In the genomic region with DNA sequence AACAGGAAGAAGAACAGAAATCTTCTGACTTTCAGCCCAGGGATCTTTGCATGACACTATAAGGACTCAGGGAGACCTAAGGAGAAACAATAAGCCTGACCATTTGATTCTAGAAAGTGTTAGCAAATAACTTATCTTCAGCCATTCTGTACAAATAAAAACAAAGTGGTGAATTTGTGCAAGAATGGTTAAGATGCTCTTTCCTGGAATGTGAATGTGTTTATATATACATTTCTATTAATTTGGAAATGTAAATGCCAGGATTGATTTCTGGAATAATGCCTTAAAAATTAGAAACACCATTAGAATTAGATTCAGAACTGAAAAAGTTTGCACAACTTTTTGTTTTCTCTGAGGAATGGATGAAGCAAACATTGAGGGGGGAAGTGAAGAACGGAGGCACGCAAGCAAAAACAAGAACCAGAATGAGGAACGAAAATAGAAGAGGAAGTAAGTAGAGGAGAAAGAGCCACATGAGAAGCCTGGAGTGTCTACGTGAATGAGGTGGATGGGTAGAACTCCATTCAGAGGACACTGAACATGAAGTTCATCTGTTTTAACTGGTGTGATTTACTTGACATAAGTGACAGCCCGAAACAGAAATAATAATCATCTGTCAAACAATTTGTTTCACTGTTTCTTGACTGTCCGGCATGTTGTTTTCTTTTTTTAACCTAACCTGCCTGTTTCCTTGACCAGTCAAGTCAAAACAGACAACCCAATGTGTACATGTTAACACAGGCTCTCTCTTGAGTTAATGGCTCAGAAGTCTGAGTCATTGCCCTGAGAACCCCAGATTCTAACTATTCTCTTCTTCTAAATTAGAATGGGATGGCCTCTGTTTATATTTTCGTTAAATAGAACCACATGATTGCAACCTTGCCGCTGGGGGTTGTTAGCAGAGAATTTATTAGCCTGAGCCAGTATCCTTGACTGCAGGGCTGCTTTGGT, we compare ENCODE assay signal across 8 cellular contexts.
DNase-seq lines count a peak whose midpoint lies in the region; ATAC-seq and TF ChIP-seq lines count a peak whose summit lies in the region.

No MANE protein-coding gene starts in this region.

- no peak overlapping the region for H3K9ac ChIP-seq in MM.1S (ENCODE audit: low read length)

- no peaks in the 10 kb centered on the region for H3K9me2 ChIP-seq in MM.1S (replicated peaks; ENCODE audit: insufficient read depth, low read length)

- H3K4me1 Mint-ChIP-seq in effector memory CD8-positive, alpha-beta T cell (ENCODE audit: low read depth in 2 of 2), result no peaks in the 10 kb centered on the region

- H3K36me3 Mint-ChIP-seq in effector memory CD8-positive, alpha-beta T cell (ENCODE audit: insufficient read depth), result no peaks in the 10 kb centered on the region

- no peaks in the 10 kb centered on the region for H3K27me3 Mint-ChIP-seq in effector memory CD8-positive, alpha-beta T cell

- H2AFZ ChIP-seq in MM.1S (ENCODE audit: low read length), result peak overlapping the region; percentile 37

- peak; percentile 86 for ATAC-seq in GM21737 (IDR thresholded peaks at IDR 0.05; ENCODE audit: unreplicated experiment)
- ATAC-seq in left ventricle myocardium superior, result peak; percentile 64
- no peak for ATAC-seq in stimulated activated naive CD8-positive, alpha-beta T cell treated with anti-CD3 and anti-CD28 coated beads, Interleukin-15, Interleukin-2, amounts not matched to agents 100 U/mL and 50 U/mL, for 24 hours
- ATAC-seq in effector memory CD8-positive, alpha-beta T cell (replicated peaks), result no peak

- H3K27ac Mint-ChIP-seq in effector memory CD8-positive, alpha-beta T cell, result no peak overlapping the region

- no peaks in the 10 kb centered on the region for H3K27me3 ChIP-seq in MM.1S (replicated peaks; ENCODE audit: insufficient read depth, low read length)

- no peaks in the 10 kb centered on the region for H3K79me2 ChIP-seq in MM.1S (ENCODE audit: low read length)

- H4K20me1 ChIP-seq in MM.1S (ENCODE audit: insufficient read depth, low read length), result no peaks in the 10 kb centered on the region

- DNase-seq in GM12865 (ENCODE audit: low read depth), result peak; percentile 86
- no peak for DNase-seq in MM.1S
- DNase-seq in left ventricle myocardium superior, result no peak
- DNase-seq in stimulated activated naive CD8-positive, alpha-beta T cell treated with anti-CD3 and anti-CD28 coated beads, Interleukin-15, Interleukin-2, amounts not matched to agents 100 U/mL and 50 U/mL, for 24 hours, result no peak
- no peak for DNase-seq in effector memory CD8-positive, alpha-beta T cell
- DNase-seq in SK-N-DZ (ENCODE audit: low spot score), result no peak
- no peak for DNase-seq in GM19238 (ENCODE audit: insufficient read length, low spot score)

- peak overlapping the region; percentile 30 for H3K4me3 ChIP-seq in GM12865 (ENCODE audit: low read depth, low read length)
- no peak overlapping the region for H3K4me3 ChIP-seq in MM.1S (ENCODE audit: low read length)

- peaks cover 11% of the 10 kb centered on the region; the same call in 1 of the 2 replicates for H3K4me1 ChIP-seq in MM.1S (ENCODE audit: low read length)

- no peak overlapping the region for H3K4me3 Mint-ChIP-seq in effector memory CD8-positive, alpha-beta T cell

- H3K9me3 ChIP-seq in MM.1S (replicated peaks; ENCODE audit: insufficient read depth, low read length), result no peaks in the 10 kb centered on the region

- H3K36me3 ChIP-seq in MM.1S (replicated peaks; ENCODE audit: insufficient read depth, low read length), result no peaks in the 10 kb centered on the region

- H3K27ac ChIP-seq in MM.1S (ENCODE audit: low read length), result peak overlapping the region; percentile 12; the same call in 1 of the 2 replicates

- no peaks in the 10 kb centered on the region for H3F3A ChIP-seq in MM.1S (ENCODE audit: insufficient read depth, low read length)

- H3K4me2 ChIP-seq in MM.1S (ENCODE audit: low read depth, low read length), result peak overlapping the region; percentile 19; the same call in 1 of the 2 replicates

- intact Hi-C loops in left ventricle myocardium superior (cut with micrococcal nuclease), result no loop called here

- no peaks in the 10 kb centered on the region for H3K9me3 Mint-ChIP-seq in effector memory CD8-positive, alpha-beta T cell

- TF ChIP-seq CTCF in GM12865 (IDR thresholded peaks at IDR 0.05; ENCODE audit: insufficient read depth, low read depth, low read length, missing control alignments), result no peak
- no peak for TF ChIP-seq CTCF in MM.1S (IDR thresholded peaks at IDR 0.05; ENCODE audit: low read length)

Comparison
In these comparisons a context has a peak if more than half of its experiments do, and no peak if none do; other contexts are left out.
1. ATAC-seq: peak in GM21737 (single experiment) and left ventricle myocardium superior (single experiment); none in stimulated activated naive CD8-positive, alpha-beta T cell treated with anti-CD3 and anti-CD28 coated beads, Interleukin-15, Interleukin-2, amounts not matched to agents 100 U/mL and 50 U/mL, for 24 hours (single experiment) and effector memory CD8-positive, alpha-beta T cell (single experiment).